ENCODE assay signal across 19 cellular contexts in genomic region chr7:86748843-86749720, GRCh38.
A peak's percentile ranks its signal among the peaks of the same experiment; 100 is the strongest.
DNase-seq lines count a peak whose midpoint lies in the region; ATAC-seq, FAIRE-seq and TF ChIP-seq lines count a peak whose summit lies in the region.
"Had no signal": no experiment of that assay in that cellular context is flagged by ENCODE, and none has a peak within 500 bp of the region (broad histone marks: within the 10 kb centered on the region; RNA-seq: fewer than 3 reads in every experiment).

No MANE protein-coding gene starts in this region.

- no peak overlapping the region for H3K4me3 ChIP-seq in H1 (ENCODE audit: extremely low read depth in 1 of 4, insufficient read depth in 2 of 4, low read depth in 3 of 4, low read length in 4 of 4)
- H3K4me3 ChIP-seq in colonic mucosa: no peak overlapping the region
- H3K4me3 ChIP-seq in neuronal stem cell (ENCODE audit: low read length in 2 of 2): no peak overlapping the region
- H3K4me3 ChIP-seq: HAP-1, testis had no signal

- H3K23ac ChIP-seq in H1 (ENCODE audit: insufficient read length): no peak overlapping the region
- no peak overlapping the region for H3K23ac ChIP-seq in neuronal stem cell (ENCODE audit: low read depth, low read length, poor library complexity)

- no peak for TF ChIP-seq CTCF in H1 (IDR thresholded peaks at IDR 0.05; ENCODE audit: control extremely low read depth in 1 of 3, insufficient read depth in 1 of 3, low read depth in 1 of 3, low read length in 3 of 3)
- TF ChIP-seq CTCF in colonic mucosa (IDR thresholded peaks at IDR 0.05): no peak

- H3K79me1 ChIP-seq in H1 (ENCODE audit: low read depth, low read length): no peaks in the 10 kb centered on the region
- no peaks in the 10 kb centered on the region for H3K79me1 ChIP-seq in neuronal stem cell (ENCODE audit: low read depth, low read length)

- TF ChIP-seq RAD21 in H1 (IDR thresholded peaks at IDR 0.05 in 1 of 2, conservative IDR thresholded peaks at IDR 0.05 in 1 of 2; ENCODE audit: low read depth in 2 of 2, low read length in 2 of 2): no peak

- H3K4ac ChIP-seq in H1 (replicated peaks; ENCODE audit: insufficient read length, low read depth, low read length) (no peak overlapping the region), neuronal stem cell (ENCODE audit: low read length) (no peak overlapping the region)

- ATAC-seq in GM18502 (IDR thresholded peaks at IDR 0.05; ENCODE audit: poor library complexity, unreplicated experiment): peak; percentile 67
- ATAC-seq in GM21360 (IDR thresholded peaks at IDR 0.05; ENCODE audit: unreplicated experiment): peak; percentile 78
- ATAC-seq in HG02938 (IDR thresholded peaks at IDR 0.05; ENCODE audit: unreplicated experiment): peak; percentile 58
- ATAC-seq: foreskin keratinocyte had no signal

- H3K9me3 ChIP-seq in H1 (ENCODE audit: insufficient read depth in 2 of 2, low read depth in 1 of 2, low read length in 1 of 2): no peaks in the 10 kb centered on the region
- no peaks in the 10 kb centered on the region for H3K9me3 ChIP-seq in colonic mucosa
- H3K9me3 ChIP-seq in neuronal stem cell (replicated peaks in 1 of 2; ENCODE audit: control insufficient read depth in 2 of 2, insufficient read depth in 1 of 2, low read depth in 1 of 2, low read length in 2 of 2): no peaks in the 10 kb centered on the region
- H3K9me3 ChIP-seq: HAP-1, testis had no signal

- no peak for TF ChIP-seq POLR2A in H1 (IDR thresholded peaks at IDR 0.05; ENCODE audit: control extremely low read depth in 1 of 2, low read depth in 2 of 2, low read length in 2 of 2)

- no peak overlapping the region for H3K56ac ChIP-seq in H1 (replicated peaks; ENCODE audit: insufficient read length, low read depth, low read length)

- H3K36me3 ChIP-seq in H1 (ENCODE audit: control insufficient read depth in 2 of 4, insufficient read depth in 4 of 4, low read length in 3 of 4) (no peaks in the 10 kb centered on the region), colonic mucosa (no peaks in the 10 kb centered on the region), neuronal stem cell (replicated peaks in 1 of 2; ENCODE audit: control insufficient read depth in 2 of 2, insufficient read depth in 2 of 2, low read length in 2 of 2) (no peaks in the 10 kb centered on the region)
- H3K36me3 ChIP-seq: HAP-1 had no signal

- H3K27ac ChIP-seq in H1 (ENCODE audit: low read depth, low read length) (no peak overlapping the region), colonic mucosa (no peak overlapping the region), neuronal stem cell (replicated peaks; ENCODE audit: low read length) (no peak overlapping the region)
- H3K27ac ChIP-seq: foreskin keratinocyte, parathyroid adenoma, testis had no signal

- no peak overlapping the region for H2BK20ac ChIP-seq in H1 (ENCODE audit: low read length)

- H2BK5ac ChIP-seq in H1 (ENCODE audit: low read depth, low read length) (no peak overlapping the region), neuronal stem cell (ENCODE audit: low read length) (no peak overlapping the region)

- H2AK5ac ChIP-seq in H1 (ENCODE audit: low read depth, low read length) (no peak overlapping the region), neuronal stem cell (ENCODE audit: low read depth, low read length) (no peak overlapping the region)

- POLR2A ChIA-PET in H1 (lab: Charles Lee; ENCODE audit: partially characterized antibody): interaction anchor here (1.0 kb wide), 1 partner anchor 14 kb away, joined by 3 read pairs; no protein-coding TSS in a partner anchor

- H3K4me1 ChIP-seq in H1 (replicated peaks in 1 of 4; ENCODE audit: control insufficient read depth in 3 of 4, insufficient read depth in 4 of 4, low read length in 3 of 4) (peaks cover 0 to 4% (median 2%) of the 10 kb centered on the region in 4 experiments; a peak in 3 of 7 replicates), colonic mucosa (no peaks in the 10 kb centered on the region), neuronal stem cell (ENCODE audit: control insufficient read depth in 2 of 2, insufficient read depth in 1 of 2, low read depth in 1 of 2, low read length in 2 of 2) (peaks cover 4 to 14% of the 10 kb centered on the region in 2 donors)
- H3K4me1 ChIP-seq: foreskin keratinocyte, HAP-1, parathyroid adenoma, testis had no signal

- DNase-seq in H1 (ENCODE audit: low read depth in 1 of 2, low spot score in 2 of 2) (no peak), colonic mucosa (no peak), T-helper 1 cell (no peak), germinal center (ENCODE audit: low spot score) (no peak), neuronal stem cell (ENCODE audit: low spot score) (no peak)
- DNase-seq: activated CD4-positive, alpha-beta T cell treated with anti-CD3 and anti-CD28 coated beads for 1 hour; activated gamma-delta T cell treated with Interleukin-2 at 50 U/mL for 16 hours; aorta; foreskin keratinocyte; NCI-H146; NCI-H510A treated with DMSO at 0.1 percent for 48 hours; small intestine; stimulated activated CD4-positive, alpha-beta T cell treated with anti-CD3 and anti-CD28 coated beads, Interleukin-4, amount 100 ng/mL, for 4 hours; testis had no signal

- H3K23me2 ChIP-seq in H1 (ENCODE audit: low read depth, low read length): no peaks in the 10 kb centered on the region

- no peak overlapping the region for H3K9ac ChIP-seq in H1 (replicated peaks in 1 of 4; ENCODE audit: extremely low read depth in 1 of 4, low read depth in 3 of 4, low read length in 3 of 4)
- H3K9ac ChIP-seq in colonic mucosa (ENCODE audit: low read depth in 2 of 2, low read length in 2 of 2): no peak overlapping the region
- no peak overlapping the region for H3K9ac ChIP-seq in neuronal stem cell (ENCODE audit: low read depth, low read length, poor library complexity)
- H3K9ac ChIP-seq: parathyroid adenoma had no signal

- 91% methylated on average over 7 of the region's 7 CpGs; no CpG with 5 or more reads in 1 of the 2 experiments for WGBS in H1 (ENCODE audit: extremely low coverage in 1 of 2, insufficient coverage in 1 of 2, insufficient read length in 1 of 2, insufficient replicate concordance in 2 of 2, low coverage in 1 of 2, low lambda C conversion rate in 2 of 2, missing lambda C conversion rate in 1 of 2), 2 experiments
- WGBS in neuronal stem cell (ENCODE audit: extremely low coverage in 2 of 2, insufficient read length in 2 of 2, insufficient replicate concordance in 1 of 2), 2 donors: no CpG with 5 or more reads among the region's 7 CpGs

- H3K27me3 ChIP-seq in H1 (replicated peaks in 1 of 4; ENCODE audit: control insufficient read depth in 3 of 4, extremely low read depth in 1 of 4, insufficient read depth in 3 of 4, low read length in 3 of 4) (no peaks in the 10 kb centered on the region), colonic mucosa (no peaks in the 10 kb centered on the region), neuronal stem cell (ENCODE audit: control insufficient read depth in 3 of 3, insufficient read depth in 3 of 3, low read depth in 1 of 3, low read length in 3 of 3) (no peaks in the 10 kb centered on the region)
- H3K27me3 ChIP-seq: foreskin keratinocyte, testis had no signal

- H4K5ac ChIP-seq in H1 (ENCODE audit: insufficient read length, low read depth, low read length): no peak overlapping the region

- H3K4me2 ChIP-seq in H1 (ENCODE audit: insufficient read depth in 1 of 2, low read depth in 2 of 2, low read length in 2 of 2) (no peak overlapping the region), neuronal stem cell (ENCODE audit: insufficient read depth, low read length, poor library complexity, severe bottlenecking) (no peak overlapping the region)

- H4K91ac ChIP-seq in H1 (replicated peaks; ENCODE audit: insufficient read length, low read length) (no peak overlapping the region), neuronal stem cell (ENCODE audit: low read depth, low read length, poor library complexity) (no peak overlapping the region)

- no peak overlapping the region for H2BK12ac ChIP-seq in H1 (ENCODE audit: low read depth, low read length)
- H2BK12ac ChIP-seq in neuronal stem cell (ENCODE audit: low read length): no peak overlapping the region

- no peak overlapping the region for H2BK120ac ChIP-seq in H1 (replicated peaks; ENCODE audit: low read depth, low read length)
- no peak overlapping the region for H2BK120ac ChIP-seq in neuronal stem cell (ENCODE audit: low read depth, low read length)

- H2BK15ac ChIP-seq in H1 (ENCODE audit: low read length) (no peak overlapping the region), neuronal stem cell (ENCODE audit: low read length) (no peak overlapping the region)

- H3K14ac ChIP-seq in H1 (ENCODE audit: insufficient read length): no peak overlapping the region
- H3K14ac ChIP-seq in neuronal stem cell (ENCODE audit: low read length): no peak overlapping the region

- no peak overlapping the region for H2AFZ ChIP-seq in H1 (ENCODE audit: low read length)
- H2AFZ ChIP-seq in neuronal stem cell (ENCODE audit: low read length): no peak overlapping the region
- H2AFZ ChIP-seq: parathyroid adenoma had no signal

- intact Hi-C loops in colonic mucosa (cut with DNase I): no loop called here

- H3K18ac ChIP-seq in H1 (ENCODE audit: extremely low read depth, low read length): no peak overlapping the region; the same call in 1 of the 2 replicates
- H3K18ac ChIP-seq in neuronal stem cell (ENCODE audit: low read length): no peak overlapping the region

- CTCF ChIA-PET in H1 (lab: Charles Lee; ENCODE audit: partially characterized antibody): interaction anchor here (0.7 to 1.7 kb wide), 6 partner anchors 9 to 150 kb away, joined by 3 to 4 read pairs (median 3); no protein-coding TSS in a partner anchor

- no peaks in the 10 kb centered on the region for H3K79me2 ChIP-seq in H1 (ENCODE audit: control insufficient read depth in 1 of 2, insufficient read depth in 2 of 2, low read length in 2 of 2)
- H3K79me2 ChIP-seq: parathyroid adenoma had no signal

- no peak for TF ChIP-seq EP300 in H1 (IDR thresholded peaks at IDR 0.05; ENCODE audit: borderline replicate concordance in 1 of 2, low read depth in 2 of 2, low read length in 2 of 2)

- no peak overlapping the region for H4K8ac ChIP-seq in H1 (ENCODE audit: extremely low read depth, insufficient read depth, low read length)
- H4K8ac ChIP-seq in neuronal stem cell (ENCODE audit: low read depth, low read length): no peak overlapping the region

- H4K20me1 ChIP-seq in H1 (replicated peaks in 1 of 2; ENCODE audit: control insufficient read depth in 1 of 2, insufficient read depth in 2 of 2, low read length in 2 of 2): no peaks in the 10 kb centered on the region

- peak; percentile 42 for FAIRE-seq in H1 (lab: Jason Lieb, UNC)
- FAIRE-seq: small intestine had no signal

TF ChIP-seq in H1, 55 proteins besides CTCF, POLR2A, EP300 and RAD21 (continues in another document):
- no peak for TF ChIP-seq SP4 (IDR thresholded peaks at IDR 0.05; ENCODE audit: low read length)
- no peak for TF ChIP-seq POLR2AphosphoS5 (IDR thresholded peaks at IDR 0.05; ENCODE audit: low read depth, low read length)
- TF ChIP-seq HDAC6 (IDR thresholded peaks at IDR 0.05; ENCODE audit: low read depth, low read length): no peak
- no peak for TF ChIP-seq GTF2F1 (IDR thresholded peaks at IDR 0.05; ENCODE audit: borderline replicate concordance, low read depth, low read length)
- no peak for TF ChIP-seq EZH2 (IDR thresholded peaks at IDR 0.05; ENCODE audit: low read depth, low read length, severe bottlenecking)
- no peak for TF ChIP-seq POU5F1 (IDR thresholded peaks at IDR 0.05; ENCODE audit: low read depth, low read length)
- no peak for TF ChIP-seq HDAC2 (IDR thresholded peaks at IDR 0.05; ENCODE audit: borderline replicate concordance in 1 of 2, low read depth in 2 of 2, low read length in 2 of 2)
- TF ChIP-seq KDM1A (IDR thresholded peaks at IDR 0.05; ENCODE audit: borderline replicate concordance, low read length): no peak
